8 cellular contexts compared by ENCODE assay signal in genomic region chr5:79702606-79703380, GRCh38. TPM values are rescaled to one million over a fixed set of nuclear protein-coding genes. Genes with fewer than 3 reads are reported as not detected.
DNase-seq lines count a peak whose midpoint lies in the region; ATAC-seq and TF ChIP-seq lines count a peak whose summit lies in the region.

No MANE protein-coding gene starts in this region.

- no peak overlapping the region for H3K9ac ChIP-seq in SU-DHL-6 (ENCODE audit: low read length)

- H3K36me3 ChIP-seq in HAP-1 (replicated peaks) (no peaks in the 10 kb centered on the region), SU-DHL-6 (ENCODE audit: low read length) (no peaks in the 10 kb centered on the region), ascending aorta (no peaks in the 10 kb centered on the region)

- no peaks in the 10 kb centered on the region for H3K9me2 ChIP-seq in SU-DHL-6 (replicated peaks; ENCODE audit: insufficient read depth, low read length)

- H3K4me1 ChIP-seq in HAP-1 (no peaks in the 10 kb centered on the region), ascending aorta (no peaks in the 10 kb centered on the region)

- no peaks in the 10 kb centered on the region for H4K20me1 ChIP-seq in SU-DHL-6 (ENCODE audit: low read depth, low read length)

- no peaks in the 10 kb centered on the region for H3K27me3 Mint-ChIP-seq in endothelial cell (ENCODE audit: unreplicated experiment)

- H3K36me3 Mint-ChIP-seq in endothelial cell (ENCODE audit: low read depth, unreplicated experiment): no peaks in the 10 kb centered on the region

- H3K4me3 Mint-ChIP-seq in endothelial cell (ENCODE audit: unreplicated experiment): no peak overlapping the region

- H3K79me2 ChIP-seq in SU-DHL-6 (ENCODE audit: insufficient read depth, low read length): no peaks in the 10 kb centered on the region

- ATAC-seq in HG03097 (IDR thresholded peaks at IDR 0.05; ENCODE audit: low FRiP score, unreplicated experiment): no peak
- ATAC-seq in GM18517 (IDR thresholded peaks at IDR 0.05; ENCODE audit: unreplicated experiment): no peak

- H3K27ac ChIP-seq in SU-DHL-6 (ENCODE audit: low read depth, low read length) (no peak overlapping the region), ascending aorta (no peak overlapping the region)

- TF ChIP-seq CTCF in AG10803 (conservative IDR thresholded peaks at IDR 0.05; ENCODE audit: low read length) (peak; percentile 56), SU-DHL-6 (IDR thresholded peaks at IDR 0.05; ENCODE audit: insufficient read depth, low read length, poor library complexity, severe bottlenecking) (peak; percentile 43), endothelial cell (IDR thresholded peaks at IDR 0.05; ENCODE audit: unreplicated experiment) (peak; percentile 83), ascending aorta (IDR thresholded peaks at IDR 0.05) (peak in 1 of 3 experiments; percentile 14)

- H3F3A ChIP-seq in SU-DHL-6 (ENCODE audit: insufficient read depth): no peaks in the 10 kb centered on the region

- in situ Hi-C loops in HAP-1 (cut with MboI; ENCODE audit: low sequenced_read_pairs): no loop called here

- H3K9me3 Mint-ChIP-seq in endothelial cell (ENCODE audit: unreplicated experiment): no peaks in the 10 kb centered on the region

- H3K4me3 ChIP-seq in AG10803 (ENCODE audit: low read length) (no peak overlapping the region), HAP-1 (no peak overlapping the region), SU-DHL-6 (ENCODE audit: insufficient read depth, low read length, poor library complexity, severe bottlenecking) (no peak overlapping the region), ascending aorta (no peak overlapping the region)

- intact Hi-C loops in ascending aorta (cut with DNase I): no loop called here

- no peaks in the 10 kb centered on the region for H3K9me3 ChIP-seq in HAP-1
- H3K9me3 ChIP-seq in SU-DHL-6 (ENCODE audit: insufficient read depth, low read length): no peaks in the 10 kb centered on the region; the same call in 1 of the 2 replicates
- no peaks in the 10 kb centered on the region for H3K9me3 ChIP-seq in ascending aorta

- no peak overlapping the region for H3K4me2 ChIP-seq in SU-DHL-6 (ENCODE audit: low read depth, low read length, poor library complexity, severe bottlenecking)

- H2AFZ ChIP-seq in SU-DHL-6 (ENCODE audit: low read depth, low read length, severe bottlenecking): no peak overlapping the region

- no peak overlapping the region for H3K27ac Mint-ChIP-seq in endothelial cell (ENCODE audit: unreplicated experiment)

- no peaks in the 10 kb centered on the region for H3K4me1 Mint-ChIP-seq in endothelial cell (ENCODE audit: unreplicated experiment)

- DNase-seq in AG10803 (ENCODE audit: low read depth): peak; percentile 68
- peak; percentile 18 to 53 for DNase-seq in HAP-1 (ENCODE audit: low spot score in 2 of 2)
- DNase-seq in endothelial cell (ENCODE audit: low spot score): peak; percentile 54
- DNase-seq in stimulated activated CD4-positive, alpha-beta T cell treated with anti-CD3 and anti-CD28 coated beads, Interleukin-12 subunit alpha, Interleukin-12 subunit beta, amount 100 ng/mL, for 4 hours: peak; percentile 18
- no peak for DNase-seq in ascending aorta (ENCODE audit: low spot score in 2 of 2)

- H3K27me3 ChIP-seq in HAP-1 (ENCODE audit: low read depth) (no peaks in the 10 kb centered on the region), SU-DHL-6 (ENCODE audit: low read length) (no peaks in the 10 kb centered on the region), ascending aorta (no peaks in the 10 kb centered on the region)

RNA-seq across cellular contexts. Expression of gene CMYA5, which starts 13.2 kb away (rescaled TPM):
- total RNA-seq in endothelial cell (ENCODE audit: unreplicated experiment) (0.36 TPM), ascending aorta (1.2 TPM)

Comparison
In these comparisons a context has a peak if more than half of its experiments do, and no peak if none do; other contexts are left out.
1. DNase-seq: peak in AG10803 (single experiment), HAP-1 (2 of 2), endothelial cell (single experiment) and stimulated activated CD4-positive, alpha-beta T cell treated with anti-CD3 and anti-CD28 coated beads, Interleukin-12 subunit alpha, Interleukin-12 subunit beta, amount 100 ng/mL, for 4 hours (single experiment); none in ascending aorta (0 of 2).